Comparison of ENCODE assay signal across 26 cellular contexts in the genomic region with DNA sequence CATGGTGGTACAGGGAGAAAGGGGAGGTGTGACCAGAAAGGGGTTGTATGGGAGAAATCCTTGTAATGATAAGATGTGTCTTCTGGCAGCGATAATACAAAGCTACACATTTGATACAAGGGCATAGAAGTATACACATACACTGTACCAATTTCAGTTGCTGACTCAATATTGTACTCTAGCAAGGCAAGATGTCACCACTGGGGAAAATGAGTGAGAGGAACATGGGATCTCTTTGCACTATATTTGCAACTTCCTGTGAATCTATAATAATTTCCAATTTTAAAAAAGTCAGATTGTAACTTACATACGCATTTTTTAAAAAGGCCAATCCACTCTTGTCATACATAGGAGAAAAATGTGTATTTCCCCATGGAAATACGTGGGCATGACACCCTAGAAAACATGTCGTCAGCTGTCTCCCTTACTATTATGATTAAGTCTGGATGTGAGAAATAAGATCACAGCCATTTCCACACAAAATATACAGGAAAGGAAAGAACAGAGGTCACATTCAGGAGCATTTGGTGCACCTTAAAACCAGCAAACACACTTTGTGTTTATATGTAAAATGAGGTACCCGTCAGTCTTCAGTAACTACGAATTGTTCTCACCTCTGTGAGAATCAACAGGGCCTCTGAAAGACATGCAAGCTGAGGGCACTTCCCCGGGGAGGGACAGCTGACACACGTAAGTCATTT. TPM values are rescaled to one million over a fixed set of nuclear protein-coding genes. Genes with fewer than 3 reads are reported as not detected.
A peak's percentile ranks its signal among the peaks of the same experiment; 100 is the strongest.
DNase-seq lines count a peak whose midpoint lies in the region; ATAC-seq, FAIRE-seq and TF ChIP-seq lines count a peak whose summit lies in the region.
"Had no signal": no experiment of that assay in that cellular context is flagged by ENCODE, and none has a peak within 500 bp of the region (broad histone marks: within the 10 kb centered on the region; RNA-seq: fewer than 3 reads in every experiment).

No MANE protein-coding gene starts in this region.

- no peak overlapping the region for H3K4me3 Mint-ChIP-seq in stimulated activated memory B cell treated with anti-CD40 and anti-IgM and Interleukin-4, amounts not matched to agents 10 μg/mL and 1 μg/mL and 100 μg/mL, for 72 hours
- H3K4me3 Mint-ChIP-seq: CD4-positive, CD25-positive, alpha-beta regulatory T cell; H9 had no signal

- no peaks in the 10 kb centered on the region for H3K36me3 ChIP-seq in BLaER1 treated with 17β-estradiol and CSF1 and Interleukin-3, amounts not matched to agents 10 nM and 100 nM
- H3K36me3 ChIP-seq in Loucy (ENCODE audit: insufficient read depth, low read length) (no peaks in the 10 kb centered on the region), esophagus squamous epithelium (no peaks in the 10 kb centered on the region)

- H3K9ac ChIP-seq in BLaER1 treated with 17β-estradiol and CSF1 and Interleukin-3, amounts not matched to agents 10 nM and 100 nM = peak overlapping the region in 7 of 11 experiments; percentile 2 to 70 (median 55); a peak in 10 of 22 replicates
- H3K9ac ChIP-seq in Loucy (ENCODE audit: low read depth, low read length, poor library complexity, severe bottlenecking) = peak overlapping the region; percentile 93
- H3K9ac ChIP-seq: SK-N-SH had no signal

- FAIRE-seq in GM12892 (lab: Jason Lieb, UNC) = peak; percentile 87
- FAIRE-seq: GM12891 had no signal

- H2AFZ ChIP-seq in Loucy (ENCODE audit: low read length) = no peak overlapping the region

- no peaks in the 10 kb centered on the region for H3K36me3 Mint-ChIP-seq in stimulated activated memory B cell treated with anti-CD40 and anti-IgM and Interleukin-4, amounts not matched to agents 10 μg/mL and 1 μg/mL and 100 μg/mL, for 72 hours
- H3K36me3 Mint-ChIP-seq: CD4-positive, CD25-positive, alpha-beta regulatory T cell had no signal

- H3K27me3 ChIP-seq in BLaER1 treated with 17β-estradiol and CSF1 and Interleukin-3, amounts not matched to agents 10 nM and 100 nM = peaks cover 23 to 37% (median 32%) of the 10 kb centered on the region in 11 experiments; a peak in 21 of 22 replicates
- H3K27me3 ChIP-seq in Loucy (ENCODE audit: insufficient read depth, low read length, poor library complexity, severe bottlenecking) (no peaks in the 10 kb centered on the region), esophagus squamous epithelium (peaks cover 0 to 85% (median 0%) of the 10 kb centered on the region in 4 donors)

- peaks cover 78% of the 10 kb centered on the region for H3K79me2 ChIP-seq in Loucy (ENCODE audit: insufficient read depth, low read length)

- H3K4me1 ChIP-seq in BLaER1 treated with 17β-estradiol and CSF1 and Interleukin-3, amounts not matched to agents 10 nM and 100 nM = peaks cover 60 to 97% (median 95%) of the 10 kb centered on the region in 10 experiments
- peaks cover 90% of the 10 kb centered on the region for H3K4me1 ChIP-seq in Loucy (ENCODE audit: insufficient read depth, low read length, poor library complexity, severe bottlenecking)
- H3K4me1 ChIP-seq in esophagus squamous epithelium = no peaks in the 10 kb centered on the region
- H3K4me1 ChIP-seq: Caco-2 had no signal

- no peak for TF ChIP-seq POLR2A in GM12892 (IDR thresholded peaks at IDR 0.05; ENCODE audit: low read depth, low read length)
- no peak for TF ChIP-seq POLR2A in esophagus squamous epithelium (IDR thresholded peaks at IDR 0.05)

- H3K27ac Mint-ChIP-seq in stimulated activated memory B cell treated with anti-CD40 and anti-IgM and Interleukin-4, amounts not matched to agents 10 μg/mL and 1 μg/mL and 100 μg/mL, for 72 hours = no peak overlapping the region
- H3K27ac Mint-ChIP-seq: CD4-positive, CD25-positive, alpha-beta regulatory T cell; H9 had no signal

- TF ChIP-seq CTCF in Loucy (conservative IDR thresholded peaks at IDR 0.05; ENCODE audit: low read length) (no peak), esophagus squamous epithelium (IDR thresholded peaks at IDR 0.05) (no peak)

- no peaks in the 10 kb centered on the region for H3K4me1 Mint-ChIP-seq in stimulated activated memory B cell treated with anti-CD40 and anti-IgM and Interleukin-4, amounts not matched to agents 10 μg/mL and 1 μg/mL and 100 μg/mL, for 72 hours

- H3K4me3 ChIP-seq in BLaER1 treated with 17β-estradiol and CSF1 and Interleukin-3, amounts not matched to agents 10 nM and 100 nM = peak overlapping the region in 7 of 10 experiments; percentile 46 to 65 (median 58); a peak in 14 of 20 replicates
- peak overlapping the region; percentile 71 for H3K4me3 ChIP-seq in Loucy (ENCODE audit: low read length, poor library complexity, severe bottlenecking)
- no peak overlapping the region for H3K4me3 ChIP-seq in esophagus squamous epithelium

- DNase-seq in GM12892 (ENCODE audit: insufficient read length) (no peak), iPS-NIHi7 (ENCODE audit: extremely low spot score) (peak; percentile 24), esophagus squamous epithelium (lab: John Stamatoyannopoulos, UW) (no peak), left ventricle myocardium superior (no peak)
- DNase-seq: Caco-2; CD4-positive, CD25-positive, alpha-beta regulatory T cell; GF-D8; H9; IMR-90; NCI-H1105; NCI-H1694; NCI-H2227 treated with DMSO at 0.1 percent for 48 hours; NCI-H510A treated with DMSO at 0.1 percent for 48 hours; NCI-H774; SHP77 treated with DMSO at 0.1 percent for 48 hours; SK-N-SH had no signal

- intact Hi-C loops in esophagus squamous epithelium (cut with DNase I) (no loop called here), left ventricle myocardium superior (cut with micrococcal nuclease) (no loop called here)

- H4K20me1 ChIP-seq in BLaER1 treated with 17β-estradiol and CSF1 and Interleukin-3, amounts not matched to agents 10 nM and 100 nM = peaks cover 0 to 7% (median 0%) of the 10 kb centered on the region in 11 experiments; a peak in 3 of 22 replicates
- H4K20me1 ChIP-seq in Loucy (ENCODE audit: insufficient read depth, low read length, poor library complexity, severe bottlenecking) = peaks cover 4% of the 10 kb centered on the region

- peak overlapping the region; percentile 81 to 94 (median 84) for H3K4me2 ChIP-seq in BLaER1 treated with 17β-estradiol and CSF1 and Interleukin-3, amounts not matched to agents 10 nM and 100 nM
- peak overlapping the region; percentile 83 for H3K4me2 ChIP-seq in Loucy (ENCODE audit: low read depth, low read length, poor library complexity, severe bottlenecking)
- H3K4me2 ChIP-seq: SK-N-SH had no signal

- 42 to 50% methylated on average over 8 of the region's 8 CpGs for WGBS in esophagus squamous epithelium, 2 donors

- ATAC-seq in stimulated activated memory B cell treated with anti-CD40 and anti-IgM and Interleukin-4, amounts not matched to agents 10 μg/mL and 1 μg/mL and 100 μg/mL, for 72 hours = no peak
- ATAC-seq in HG02852 (IDR thresholded peaks at IDR 0.05; ENCODE audit: unreplicated experiment) (no peak), left ventricle myocardium superior (no peak)

- H3K9me2 ChIP-seq in Loucy (replicated peaks; ENCODE audit: low read depth, low read length) = no peaks in the 10 kb centered on the region
- H3K9me2 ChIP-seq: SK-N-SH had no signal

- peaks cover 15% of the 10 kb centered on the region for H3F3A ChIP-seq in Loucy (ENCODE audit: low read depth)

- H3K27me3 Mint-ChIP-seq in stimulated activated memory B cell treated with anti-CD40 and anti-IgM and Interleukin-4, amounts not matched to agents 10 μg/mL and 1 μg/mL and 100 μg/mL, for 72 hours = peaks cover 41% of the 10 kb centered on the region

- H3K9me3 Mint-ChIP-seq in stimulated activated memory B cell treated with anti-CD40 and anti-IgM and Interleukin-4, amounts not matched to agents 10 μg/mL and 1 μg/mL and 100 μg/mL, for 72 hours = no peaks in the 10 kb centered on the region
- H3K9me3 Mint-ChIP-seq: H9 had no signal

- peak overlapping the region in 6 of 11 experiments; percentile 26 to 73 (median 38); a peak in 10 of 22 replicates for H3K27ac ChIP-seq in BLaER1 treated with 17β-estradiol and CSF1 and Interleukin-3, amounts not matched to agents 10 nM and 100 nM
- H3K27ac ChIP-seq in esophagus squamous epithelium = no peak overlapping the region
- H3K27ac ChIP-seq: HL-60 had no signal

- no peaks in the 10 kb centered on the region; a peak in 1 of 22 replicates for H3K9me3 ChIP-seq in BLaER1 treated with 17β-estradiol and CSF1 and Interleukin-3, amounts not matched to agents 10 nM and 100 nM (replicated peaks in 1 of 11)
- no peaks in the 10 kb centered on the region for H3K9me3 ChIP-seq in Loucy (ENCODE audit: insufficient read depth, low read depth, low read length)
- H3K9me3 ChIP-seq in esophagus squamous epithelium = no peaks in the 10 kb centered on the region
- H3K9me3 ChIP-seq: Caco-2, SK-N-SH had no signal

RNA-seq across cellular contexts. Expression of gene PRR23E, which starts 22.9 kb away (rescaled TPM):
- not detected for polyA plus RNA-seq in GM12892 (2012; ENCODE audit: missing spikeins)
- total RNA-seq in esophagus squamous epithelium (not detected), left ventricle myocardium superior (not detected)
- total RNA-seq: Caco-2; CD4-positive, CD25-positive, alpha-beta regulatory T cell; H9; HT1080; IMR-90; LHCN-M2; RPMI7951 had no signal
- polyA plus RNA-seq: AG04450; CD4-positive, CD25-positive, alpha-beta regulatory T cell; IMR-90; SK-N-SH had no signal

Comparison
In these comparisons a context has a peak if more than half of its experiments do, and no peak if none do; other contexts are left out.
1. H3K27ac ChIP-seq: peak in BLaER1 treated with 17β-estradiol and CSF1 and Interleukin-3, amounts not matched to agents 10 nM and 100 nM (6 of 11); none in esophagus squamous epithelium (0 of 4).
2. H3K4me3 ChIP-seq: peak in BLaER1 treated with 17β-estradiol and CSF1 and Interleukin-3, amounts not matched to agents 10 nM and 100 nM (7 of 10) and Loucy (single experiment); none in esophagus squamous epithelium (0 of 4).